ENCODE assay signal across 17 cellular contexts in the genomic region with DNA sequence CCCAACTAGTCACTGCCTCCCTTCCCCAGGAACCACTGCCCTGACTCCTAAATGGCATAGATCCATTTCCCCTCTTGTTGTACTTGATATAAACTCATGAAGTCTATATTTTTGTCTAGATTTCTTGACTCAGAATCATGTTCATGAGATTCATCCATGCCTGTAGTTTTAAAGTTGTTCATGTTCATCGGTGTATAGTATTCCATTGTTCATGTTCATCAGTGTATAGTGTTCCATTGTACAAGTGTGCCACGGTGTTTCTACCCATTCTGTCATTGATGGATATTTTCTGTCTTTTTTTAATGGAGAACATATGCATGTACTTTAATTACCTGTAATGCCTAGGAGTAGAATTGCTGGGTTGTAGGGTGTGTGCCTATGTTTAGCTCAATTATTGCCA.
DNase-seq lines count a peak whose midpoint lies in the region; ATAC-seq, FAIRE-seq and TF ChIP-seq lines count a peak whose summit lies in the region.
"Had no signal": no experiment of that assay in that cellular context is flagged by ENCODE, and none has a peak within 500 bp of the region (broad histone marks: within the 10 kb centered on the region; RNA-seq: fewer than 3 reads in every experiment).

No MANE protein-coding gene starts in this region.

- DNase-seq in HTR-8/SVneo (ENCODE audit: insufficient read length, low spot score) = no peak
- no peak for DNase-seq in H1 (ENCODE audit: low read depth in 1 of 2, low spot score in 2 of 2)
- DNase-seq in foreskin keratinocyte = no peak
- DNase-seq in T-helper 2 cell = no peak
- no peak for DNase-seq in naive thymus-derived CD8-positive, alpha-beta T cell
- DNase-seq: C1 segment of cervical spinal cord; Calu3; CD4-positive, alpha-beta memory T cell; DMS53; DMS79 treated with DMSO at 0.1 percent for 48 hours; GF-D8 had no signal

- WGBS in H1 (ENCODE audit: extremely low coverage in 1 of 2, insufficient coverage in 1 of 2, insufficient read length in 1 of 2, insufficient replicate concordance in 2 of 2, low coverage in 1 of 2, low lambda C conversion rate in 2 of 2, missing lambda C conversion rate in 1 of 2), 2 experiments = 88% methylated on average over 2 of the region's 2 CpGs; no CpG with 5 or more reads in 1 of the 2 experiments

- H3K4ac ChIP-seq in H1 (replicated peaks; ENCODE audit: insufficient read length, low read depth, low read length) = no peak overlapping the region

- no peaks in the 10 kb centered on the region for H3K27me3 ChIP-seq in H1 (replicated peaks in 1 of 4; ENCODE audit: control insufficient read depth in 3 of 4, extremely low read depth in 1 of 4, insufficient read depth in 3 of 4, low read length in 3 of 4)
- H3K27me3 ChIP-seq in rectal smooth muscle tissue (ENCODE audit: control insufficient read depth, insufficient read depth, low read length) = no peaks in the 10 kb centered on the region
- H3K27me3 ChIP-seq in foreskin keratinocyte = no peaks in the 10 kb centered on the region

- H3K9me3 Mint-ChIP-seq in naive thymus-derived CD8-positive, alpha-beta T cell = no peaks in the 10 kb centered on the region
- H3K9me3 Mint-ChIP-seq: GM23338 had no signal

- H4K8ac ChIP-seq in H1 (ENCODE audit: extremely low read depth, insufficient read depth, low read length) = no peak overlapping the region

- H2BK15ac ChIP-seq in H1 (ENCODE audit: low read length) = no peak overlapping the region

- no peaks in the 10 kb centered on the region; a peak in 1 of 7 replicates for H3K4me1 ChIP-seq in H1 (replicated peaks in 1 of 4; ENCODE audit: control insufficient read depth in 3 of 4, insufficient read depth in 4 of 4, low read length in 3 of 4)
- H3K4me1 ChIP-seq in rectal smooth muscle tissue (ENCODE audit: control insufficient read depth, insufficient read depth, low read length) = peaks cover 16% of the 10 kb centered on the region
- H3K4me1 ChIP-seq in foreskin keratinocyte = no peaks in the 10 kb centered on the region
- H3K4me1 ChIP-seq: HAP-1 had no signal

- no peak overlapping the region for H3K23ac ChIP-seq in H1 (ENCODE audit: insufficient read length)

- H2AFZ ChIP-seq in H1 (ENCODE audit: low read length) = no peak overlapping the region
- H2AFZ ChIP-seq: GM23338 had no signal

- no peaks in the 10 kb centered on the region for H3K4me1 Mint-ChIP-seq in naive thymus-derived CD8-positive, alpha-beta T cell
- H3K4me1 Mint-ChIP-seq: CD4-positive, alpha-beta memory T cell had no signal

- ATAC-seq in foreskin keratinocyte = no peak
- ATAC-seq in naive thymus-derived CD8-positive, alpha-beta T cell = no peak
- ATAC-seq: GM23338 had no signal

- H2BK12ac ChIP-seq in H1 (ENCODE audit: low read depth, low read length) = no peak overlapping the region

- no peaks in the 10 kb centered on the region for H3K36me3 Mint-ChIP-seq in naive thymus-derived CD8-positive, alpha-beta T cell
- H3K36me3 Mint-ChIP-seq: CD4-positive, alpha-beta memory T cell had no signal

- no peak for TF ChIP-seq POLR2A in H1 (IDR thresholded peaks at IDR 0.05; ENCODE audit: control extremely low read depth in 1 of 2, low read depth in 2 of 2, low read length in 2 of 2)

- no peaks in the 10 kb centered on the region for H3K79me2 ChIP-seq in H1 (ENCODE audit: control insufficient read depth in 1 of 2, insufficient read depth in 2 of 2, low read length in 2 of 2)

- H4K91ac ChIP-seq in H1 (replicated peaks; ENCODE audit: insufficient read length, low read length) = no peak overlapping the region

- no peak overlapping the region for H3K4me3 Mint-ChIP-seq in naive thymus-derived CD8-positive, alpha-beta T cell
- H3K4me3 Mint-ChIP-seq: CD4-positive, alpha-beta memory T cell; GM23338 had no signal

- POLR2A ChIA-PET in H1 (lab: Charles Lee; ENCODE audit: partially characterized antibody) = no interaction called here
- POLR2A ChIA-PET in naive thymus-derived CD8-positive, alpha-beta T cell (lab: Charles Lee) = no interaction called here

- H3K56ac ChIP-seq in H1 (replicated peaks; ENCODE audit: insufficient read length, low read depth, low read length) = no peak overlapping the region

- H2AK5ac ChIP-seq in H1 (ENCODE audit: low read depth, low read length) = no peak overlapping the region

- no peaks in the 10 kb centered on the region for H3K36me3 ChIP-seq in H1 (ENCODE audit: control insufficient read depth in 2 of 4, insufficient read depth in 4 of 4, low read length in 3 of 4)
- H3K36me3 ChIP-seq in rectal smooth muscle tissue (ENCODE audit: control insufficient read depth, insufficient read depth, low read length) = no peaks in the 10 kb centered on the region
- H3K36me3 ChIP-seq: HAP-1 had no signal

- no peak overlapping the region for H2BK5ac ChIP-seq in H1 (ENCODE audit: low read depth, low read length)

- H3K4me2 ChIP-seq in H1 (ENCODE audit: insufficient read depth in 1 of 2, low read depth in 2 of 2, low read length in 2 of 2) = no peak overlapping the region
- H3K4me2 ChIP-seq: GM23338 had no signal

- H3K9me3 ChIP-seq in H1 (ENCODE audit: insufficient read depth in 2 of 2, low read depth in 1 of 2, low read length in 1 of 2) = no peaks in the 10 kb centered on the region
- H3K9me3 ChIP-seq: HAP-1 had no signal

- no peak overlapping the region for H3K27ac ChIP-seq in H1 (ENCODE audit: low read depth, low read length)
- H3K27ac ChIP-seq in rectal smooth muscle tissue (ENCODE audit: low read depth, low read length) = peak overlapping the region; percentile 10
- H3K27ac ChIP-seq in foreskin keratinocyte = no peak overlapping the region

- no peaks in the 10 kb centered on the region for H3K79me1 ChIP-seq in H1 (ENCODE audit: low read depth, low read length)

- TF ChIP-seq EP300 in H1 (IDR thresholded peaks at IDR 0.05; ENCODE audit: borderline replicate concordance in 1 of 2, low read depth in 2 of 2, low read length in 2 of 2) = no peak

- H3K14ac ChIP-seq in H1 (ENCODE audit: insufficient read length) = no peak overlapping the region

- CTCF ChIA-PET in H1 (lab: Charles Lee; ENCODE audit: partially characterized antibody) = interaction anchor here (0.8 to 1.2 kb wide), 2 partner anchors 12 to 273 kb away, joined by 4 read pairs; no protein-coding TSS in a partner anchor

- no peaks in the 10 kb centered on the region for H3K23me2 ChIP-seq in H1 (ENCODE audit: low read depth, low read length)

- H3K18ac ChIP-seq in H1 (ENCODE audit: extremely low read depth, low read length) = no peak overlapping the region

- H3K27ac Mint-ChIP-seq in naive thymus-derived CD8-positive, alpha-beta T cell = no peak overlapping the region
- H3K27ac Mint-ChIP-seq: CD4-positive, alpha-beta memory T cell; GM23338 had no signal

- peaks cover 0 to 5% (median under 1%) of the 10 kb centered on the region in 5 donors for H3K27me3 Mint-ChIP-seq in naive thymus-derived CD8-positive, alpha-beta T cell

- H3K9ac ChIP-seq in H1 (replicated peaks in 1 of 4; ENCODE audit: extremely low read depth in 1 of 4, low read depth in 3 of 4, low read length in 3 of 4) (no peak overlapping the region), rectal smooth muscle tissue (ENCODE audit: low read length) (no peak overlapping the region)

- no peak overlapping the region for H2BK20ac ChIP-seq in H1 (ENCODE audit: low read length)

- peak; percentile 26 for FAIRE-seq in HTR-8/SVneo (lab: Jason Lieb, UNC)
- FAIRE-seq in H1 (lab: Jason Lieb, UNC) = no peak
- FAIRE-seq: GM12891, GM18507, H54 had no signal

- no peak for TF ChIP-seq RAD21 in H1 (IDR thresholded peaks at IDR 0.05 in 1 of 2, conservative IDR thresholded peaks at IDR 0.05 in 1 of 2; ENCODE audit: low read depth in 2 of 2, low read length in 2 of 2)

- H4K5ac ChIP-seq in H1 (ENCODE audit: insufficient read length, low read depth, low read length) = no peak overlapping the region

- TF ChIP-seq CTCF in H1 (IDR thresholded peaks at IDR 0.05; ENCODE audit: control extremely low read depth in 1 of 3, insufficient read depth in 1 of 3, low read depth in 1 of 3, low read length in 3 of 3) = no peak
- no peak for TF ChIP-seq CTCF in foreskin keratinocyte (conservative IDR thresholded peaks at IDR 0.05)

- H4K20me1 ChIP-seq in H1 (replicated peaks in 1 of 2; ENCODE audit: control insufficient read depth in 1 of 2, insufficient read depth in 2 of 2, low read length in 2 of 2) = no peaks in the 10 kb centered on the region

- H3K4me3 ChIP-seq in H1 (ENCODE audit: extremely low read depth in 1 of 4, insufficient read depth in 2 of 4, low read depth in 3 of 4, low read length in 4 of 4) (no peak overlapping the region), rectal smooth muscle tissue (ENCODE audit: low read length) (no peak overlapping the region)
- H3K4me3 ChIP-seq: GM23338, HAP-1 had no signal

- no peak overlapping the region for H2BK120ac ChIP-seq in H1 (replicated peaks; ENCODE audit: low read depth, low read length)

TF ChIP-seq in H1, 55 proteins besides CTCF, POLR2A, EP300 and RAD21:
- TF ChIP-seq SUZ12 (IDR thresholded peaks at IDR 0.05; ENCODE audit: low read length) = no peak
- TF ChIP-seq KDM1A (IDR thresholded peaks at IDR 0.05; ENCODE audit: borderline replicate concordance, low read length) = peak; percentile 85
